30 cellular contexts compared by ENCODE assay signal in genomic region chr14:42527141-42527540, GRCh38.
"Had no signal": no experiment of that assay in that cellular context is flagged by ENCODE, and none has a peak within 500 bp of the region (broad histone marks: within the 10 kb centered on the region; RNA-seq: fewer than 3 reads in every experiment).

No MANE protein-coding gene starts in this region.

- H3K4me1 ChIP-seq: colonic mucosa, esophagus squamous epithelium, gastroesophageal sphincter had no signal

- H3K9me3 ChIP-seq: colonic mucosa, esophagus squamous epithelium, gastroesophageal sphincter had no signal

- H3K36me3 ChIP-seq: brain microvascular endothelial cell, colonic mucosa, esophagus squamous epithelium, gastroesophageal sphincter, WERI-Rb-1 had no signal

- DNase-seq: activated B cell treated with CpG ODN at 0.5 μM for 24 hours; activated CD4-positive, alpha-beta T cell treated with anti-CD3 and anti-CD28 coated beads for 48 hours; activated CD4-positive, alpha-beta T cell treated with anti-CD3 and anti-CD28 coated beads, Interleukin-2, amount 50 U/mL, for 1 hour; activated CD4-positive, alpha-beta T cell treated with anti-CD3 and anti-CD28 coated beads, Interleukin-2, amount 50 U/mL, for 48 hours; activated CD8-positive, alpha-beta memory T cell treated with anti-CD3 and anti-CD28 coated beads for 24 hours; activated CD8-positive, alpha-beta T cell treated with anti-CD3 and anti-CD28 coated beads for 36 hours; activated effector memory CD4-positive, alpha-beta T cell treated with Interleukin-2 at 50 U/mL for 16 hours; activated gamma-delta T cell treated with Interleukin-2 at 50 U/mL for 16 hours; activated naive CD4-positive, alpha-beta T cell treated with anti-CD3 and anti-CD28 coated beads, Interleukin-2, amount 50 U/mL, for 16 hours; activated naive CD4-positive, alpha-beta T cell treated with Interleukin-2 at 50 U/mL for 16 hours; activated T-cell treated with anti-CD3 and anti-CD28 coated beads, Interleukin-2, amount 50 U/mL, for 4 hours; amniotic stem cell; anterior cingulate cortex; brain microvascular endothelial cell; colonic mucosa; effector CD8-positive, alpha-beta T cell; esophagus squamous epithelium; foreskin melanocyte; head of caudate nucleus; T-helper 17 cell; T1000; WERI-Rb-1 had no signal

- H3K4me3 ChIP-seq: colonic mucosa, esophagus squamous epithelium, gastroesophageal sphincter had no signal

- FAIRE-seq: astrocyte, bronchial epithelial cell, endometrium, endothelial cell of umbilical vein had no signal

- H3K27me3 ChIP-seq: brain microvascular endothelial cell, colonic mucosa, esophagus squamous epithelium, gastroesophageal sphincter had no signal

- H3K27ac ChIP-seq: brain microvascular endothelial cell, colonic mucosa, epithelial cell of prostate, esophagus squamous epithelium, gastroesophageal sphincter, WERI-Rb-1 had no signal

- ATAC-seq: activated CD4-positive, CD25-positive, alpha-beta regulatory T cell treated with anti-CD3 and anti-CD28 coated beads, Interleukin-2, amount 50 U/mL, for 24 hours; activated CD8-positive, alpha-beta T cell treated with anti-CD3 and anti-CD28 coated beads for 36 hours; activated T-cell treated with anti-CD3 and anti-CD28 coated beads, Interleukin-2, amount 50 U/mL, for 4 hours; activated T-helper 17 cell treated with anti-CD3 and anti-CD28 coated beads, Interleukin-2, amount 50 U/mL, for 72 hours; gastroesophageal sphincter; T-helper 17 cell had no signal
